21 cellular contexts compared by ENCODE assay signal in genomic region chr11:38089728-38090127, GRCh38.
A peak's percentile ranks its signal among the peaks of the same experiment; 100 is the strongest.
DNase-seq lines count a peak whose midpoint lies in the region.
"Had no signal": no experiment of that assay in that cellular context is flagged by ENCODE, and none has a peak within 500 bp of the region (broad histone marks: within the 10 kb centered on the region; RNA-seq: fewer than 3 reads in every experiment).

No MANE protein-coding gene starts in this region.

- peaks cover 23% of the 10 kb centered on the region for H3K9me3 ChIP-seq in iPS-20b (ENCODE audit: insufficient read depth, low read depth, low read length)

- no peak overlapping the region for H3K27ac ChIP-seq in iPS-20b (ENCODE audit: low read length)
- H3K27ac ChIP-seq: body of pancreas, left ventricle myocardium inferior, parathyroid adenoma had no signal

- peak overlapping the region; percentile 30; the same call in 1 of the 2 replicates for H3K4me3 ChIP-seq in iPS-20b (ENCODE audit: low read length)
- H3K4me3 ChIP-seq: body of pancreas, left ventricle myocardium inferior, MG63 had no signal

- DNase-seq in A172 (ENCODE audit: low spot score) (peak; percentile 27), HT-29 (ENCODE audit: low spot score) (peak; percentile 31), amniotic stem cell (lab: John Stamatoyannopoulos, UW) (peak; percentile 7), nucleus accumbens (lab: John Stamatoyannopoulos, UW) (no peak), AML-193 (lab: John Stamatoyannopoulos, UW) (no peak), superior temporal gyrus (ENCODE audit: extremely low spot score) (no peak)
- no peak for DNase-seq in activated CD4-positive, CD25-positive, alpha-beta regulatory T cell (lab: John Stamatoyannopoulos, UW)
- DNase-seq: ACHN; activated CD4-positive, alpha-beta T cell treated with anti-CD3 and anti-CD28 coated beads, Interleukin-2, amount 50 U/mL, for 4 hours; activated naive CD4-positive, alpha-beta T cell treated with anti-CD3 and anti-CD28 coated beads for 36 hours; activated T-cell treated with anti-CD3 and anti-CD28 coated beads for 4 hours; body of pancreas; CD4-positive, alpha-beta memory T cell; hypothalamus; left ventricle myocardium inferior; MG63; naive B cell; NCI-H2029; SW 1271 had no signal

- no peaks in the 10 kb centered on the region for H3K4me1 ChIP-seq in iPS-20b (ENCODE audit: insufficient read depth, low read length)
- H3K4me1 ChIP-seq: left ventricle myocardium inferior, parathyroid adenoma had no signal

- H3K36me3 ChIP-seq in iPS-20b (ENCODE audit: insufficient read depth, low read depth, low read length), result no peaks in the 10 kb centered on the region
- H3K36me3 ChIP-seq: left ventricle myocardium inferior, MG63 had no signal

- no peak overlapping the region for H3K9ac ChIP-seq in iPS-20b (ENCODE audit: low read depth, low read length)
- H3K9ac ChIP-seq: parathyroid adenoma had no signal

- no peaks in the 10 kb centered on the region for H3K27me3 ChIP-seq in iPS-20b (ENCODE audit: insufficient read depth, low read length)
- H3K27me3 ChIP-seq: body of pancreas, MG63 had no signal

Comparison
In these comparisons a context has a peak if more than half of its experiments do, and no peak if none do; other contexts are left out.
1. DNase-seq: peak in A172 (single experiment), HT-29 (single experiment) and amniotic stem cell (single experiment); none in nucleus accumbens (0 of 56), activated CD4-positive, CD25-positive, alpha-beta regulatory T cell (0 of 4), AML-193 (0 of 2) and superior temporal gyrus (single experiment).